ENCODE assay signal across 11 cellular contexts in the genomic region with DNA sequence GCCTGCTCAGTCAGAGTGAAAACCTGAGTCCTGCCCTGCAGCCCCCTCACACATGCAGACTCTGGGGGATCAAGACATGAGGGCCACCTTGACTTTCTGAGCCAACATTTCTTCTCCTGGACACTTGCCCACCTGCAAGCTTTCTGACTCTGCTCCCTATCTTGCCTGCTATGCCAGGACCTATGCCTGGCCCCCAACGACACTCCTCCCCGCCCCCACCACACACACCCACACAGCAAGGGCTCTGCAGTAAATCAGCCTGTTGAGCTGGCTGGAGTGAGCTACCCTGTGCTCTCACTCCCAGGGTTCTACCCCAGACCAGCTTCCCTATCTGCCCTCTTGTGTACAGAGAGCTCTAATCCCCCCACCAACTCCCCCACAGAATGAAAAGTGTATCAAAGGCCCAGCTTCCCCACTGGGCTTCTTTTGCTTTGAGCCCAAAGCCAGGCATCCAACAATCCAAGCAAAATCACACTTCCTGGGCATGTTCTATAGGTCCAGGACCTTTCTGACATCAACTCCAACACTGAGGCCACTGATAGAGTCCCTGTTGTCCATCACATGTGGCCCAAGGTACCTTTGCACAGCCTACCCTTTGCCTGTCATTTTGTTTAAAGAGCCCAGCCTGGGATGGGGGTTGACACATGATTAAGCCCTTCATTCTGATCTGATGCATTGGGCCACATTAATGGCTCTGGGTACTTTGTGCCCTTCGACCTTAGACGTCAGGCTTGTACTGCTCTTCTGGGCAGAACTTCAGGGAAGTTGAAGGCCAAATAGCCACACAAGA. TPM values are rescaled to one million over a fixed set of nuclear protein-coding genes. Genes with fewer than 3 reads are reported as not detected.
DNase-seq lines count a peak whose midpoint lies in the region; ATAC-seq and TF ChIP-seq lines count a peak whose summit lies in the region.
"Had no signal": no experiment of that assay in that cellular context is flagged by ENCODE, and none has a peak within 500 bp of the region (broad histone marks: within the 10 kb centered on the region; RNA-seq: fewer than 3 reads in every experiment).

No MANE protein-coding gene starts in this region.

- H3K27ac ChIP-seq in skeletal muscle tissue (ENCODE audit: low read depth, low read length), result peak overlapping the region; percentile 85

- TF ChIP-seq CTCF in GM20000 (IDR thresholded peaks at IDR 0.05; ENCODE audit: extremely low read depth, missing control alignments), result no peak

- no peaks in the 10 kb centered on the region for H3K36me3 Mint-ChIP-seq in activated T-helper 2 cell treated with anti-CD3 and anti-CD28 coated beads, Interferon-gamma antibody, Interleukin-2, Interleukin-4, amounts not matched to agents 10 μg/mL and 5 μg/mL and 100 μg/mL, durations not matched to agents 14 hours and 24 hours and 36 hours (ENCODE audit: low read depth)

- no peaks in the 10 kb centered on the region for H3K27me3 Mint-ChIP-seq in activated T-helper 2 cell treated with anti-CD3 and anti-CD28 coated beads, Interferon-gamma antibody, Interleukin-2, Interleukin-4, amounts not matched to agents 10 μg/mL and 5 μg/mL and 100 μg/mL, durations not matched to agents 14 hours and 24 hours and 36 hours (ENCODE audit: low read depth)

- H3K4me1 Mint-ChIP-seq in activated T-helper 2 cell treated with anti-CD3 and anti-CD28 coated beads, Interferon-gamma antibody, Interleukin-2, Interleukin-4, amounts not matched to agents 10 μg/mL and 5 μg/mL and 100 μg/mL, durations not matched to agents 14 hours and 24 hours and 36 hours (ENCODE audit: low read depth), result peaks cover 45% of the 10 kb centered on the region

- H3K9me3 ChIP-seq in skeletal muscle tissue (ENCODE audit: control insufficient read depth in 3 of 3, low read length in 3 of 3), result no peaks in the 10 kb centered on the region

- H3K4me1 ChIP-seq in skeletal muscle tissue (ENCODE audit: control insufficient read depth in 3 of 3, insufficient read depth in 3 of 3, low read length in 3 of 3), result peaks cover 46 to 58% (median 52%) of the 10 kb centered on the region in 3 donors

- no peak overlapping the region for H3K4me3 Mint-ChIP-seq in activated T-helper 2 cell treated with anti-CD3 and anti-CD28 coated beads, Interferon-gamma antibody, Interleukin-2, Interleukin-4, amounts not matched to agents 10 μg/mL and 5 μg/mL and 100 μg/mL, durations not matched to agents 14 hours and 24 hours and 36 hours (ENCODE audit: low read depth)

- peaks cover 0 to 4% (median 0%) of the 10 kb centered on the region in 3 donors for H3K36me3 ChIP-seq in skeletal muscle tissue (ENCODE audit: control insufficient read depth in 3 of 3, insufficient read depth in 3 of 3, low read length in 3 of 3)

- DNase-seq in GM20000 (ENCODE audit: low spot score) (peak; percentile 7), left lobe of liver (ENCODE audit: low spot score) (peak; percentile 24), DMS53 (lab: John Stamatoyannopoulos, UW) (no peak), NCI-H526 treated with DMSO at 0.1 percent for 48 hours (lab: John Stamatoyannopoulos, UW) (no peak), posterior vena cava (ENCODE audit: low spot score) (no peak)
- DNase-seq in activated T-helper 2 cell treated with anti-CD3 and anti-CD28 coated beads, Interferon-gamma antibody, Interleukin-2, Interleukin-4, amounts not matched to agents 10 μg/mL and 5 μg/mL and 100 μg/mL, durations not matched to agents 14 hours and 24 hours and 36 hours (ENCODE audit: low spot score), result no peak
- DNase-seq: activated naive CD4-positive, alpha-beta T cell treated with anti-CD3 and anti-CD28 coated beads, Interleukin-2, amount 50 U/mL, for 16 hours; DMS 273 treated with DMSO at 0.1 percent for 48 hours; NCI-H1092 had no signal

- ATAC-seq in left lobe of liver, result no peak
- ATAC-seq in HG03460 (IDR thresholded peaks at IDR 0.05; ENCODE audit: unreplicated experiment), result no peak

- intact Hi-C loops in activated T-helper 2 cell treated with anti-CD3 and anti-CD28 coated beads, Interferon-gamma antibody, Interleukin-2, Interleukin-4, amounts not matched to agents 10 μg/mL and 5 μg/mL and 100 μg/mL, durations not matched to agents 14 hours and 24 hours and 36 hours (cut with micrococcal nuclease), result loop anchor here (5.0 kb wide), 1 partner anchor 37 kb away; a partner anchor contains a TSS
- intact Hi-C loops in posterior vena cava (cut with DNase I), result loop anchor here in 1 of 2 donors (1.0 kb wide), 1 partner anchor 15 kb away; no protein-coding TSS in a partner anchor

- H3K27me3 ChIP-seq in skeletal muscle tissue (ENCODE audit: control insufficient read depth in 3 of 3, insufficient read depth in 3 of 3, low read length in 3 of 3), result no peaks in the 10 kb centered on the region

- H3K27ac Mint-ChIP-seq in activated T-helper 2 cell treated with anti-CD3 and anti-CD28 coated beads, Interferon-gamma antibody, Interleukin-2, Interleukin-4, amounts not matched to agents 10 μg/mL and 5 μg/mL and 100 μg/mL, durations not matched to agents 14 hours and 24 hours and 36 hours, result peak overlapping the region; percentile 54

- no peak overlapping the region for H3K4me3 ChIP-seq in skeletal muscle tissue (ENCODE audit: low read length in 3 of 3)

- H3K9me3 Mint-ChIP-seq in activated T-helper 2 cell treated with anti-CD3 and anti-CD28 coated beads, Interferon-gamma antibody, Interleukin-2, Interleukin-4, amounts not matched to agents 10 μg/mL and 5 μg/mL and 100 μg/mL, durations not matched to agents 14 hours and 24 hours and 36 hours, result no peaks in the 10 kb centered on the region

- no peak overlapping the region for H3K9ac ChIP-seq in skeletal muscle tissue (ENCODE audit: low read depth in 1 of 3, low read length in 3 of 3)

RNA-seq across cellular contexts. Expression of a gene that starts 7.2 kb away (rescaled TPM):
- total RNA-seq in activated T-helper 2 cell treated with anti-CD3 and anti-CD28 coated beads, Interferon-gamma antibody, Interleukin-2, Interleukin-4, amounts not matched to agents 10 μg/mL and 5 μg/mL and 100 μg/mL, durations not matched to agents 14 hours and 24 hours and 36 hours, result 1.2 and 2.0 TPM in 2 replicates
- 0.88 TPM for total RNA-seq in left lobe of liver
- 19.8 TPM for total RNA-seq in skeletal muscle tissue
- 10 to 100 TPM; 82.5 to 83.2 TPM for total RNA-seq in posterior vena cava

RNA-seq across cellular contexts. Expression of a gene that starts 29.5 kb away (rescaled TPM):
- total RNA-seq in activated T-helper 2 cell treated with anti-CD3 and anti-CD28 coated beads, Interferon-gamma antibody, Interleukin-2, Interleukin-4, amounts not matched to agents 10 μg/mL and 5 μg/mL and 100 μg/mL, durations not matched to agents 14 hours and 24 hours and 36 hours, result 1.7 and 2.3 TPM in 2 replicates
- total RNA-seq in left lobe of liver, result 0.20 TPM
- total RNA-seq in skeletal muscle tissue, result 3.1 TPM
- 1 to 10 TPM; 2.5 to 3.1 TPM for total RNA-seq in posterior vena cava

RNA-seq across cellular contexts. Expression of a gene that starts 37.1 kb away (rescaled TPM):
- total RNA-seq in activated T-helper 2 cell treated with anti-CD3 and anti-CD28 coated beads, Interferon-gamma antibody, Interleukin-2, Interleukin-4, amounts not matched to agents 10 μg/mL and 5 μg/mL and 100 μg/mL, durations not matched to agents 14 hours and 24 hours and 36 hours, result 44.9 and 47.0 TPM in 2 replicates
- total RNA-seq in left lobe of liver (13.8 TPM), skeletal muscle tissue (50.6 TPM), posterior vena cava (10 to 100 TPM; 33.2 to 58.8 TPM)

Comparison
In these comparisons a context has a peak if more than half of its experiments do, and no peak if none do; other contexts are left out.
1. DNase-seq: peak in GM20000 (single experiment) and left lobe of liver (single experiment); none in activated T-helper 2 cell treated with anti-CD3 and anti-CD28 coated beads, Interferon-gamma antibody, Interleukin-2, Interleukin-4, amounts not matched to agents 10 μg/mL and 5 μg/mL and 100 μg/mL, durations not matched to agents 14 hours and 24 hours and 36 hours (single experiment), DMS53 (single experiment), NCI-H526 treated with DMSO at 0.1 percent for 48 hours (single experiment) and posterior vena cava (single experiment).